ENCODE assay signal across 16 cellular contexts in the genomic region with DNA sequence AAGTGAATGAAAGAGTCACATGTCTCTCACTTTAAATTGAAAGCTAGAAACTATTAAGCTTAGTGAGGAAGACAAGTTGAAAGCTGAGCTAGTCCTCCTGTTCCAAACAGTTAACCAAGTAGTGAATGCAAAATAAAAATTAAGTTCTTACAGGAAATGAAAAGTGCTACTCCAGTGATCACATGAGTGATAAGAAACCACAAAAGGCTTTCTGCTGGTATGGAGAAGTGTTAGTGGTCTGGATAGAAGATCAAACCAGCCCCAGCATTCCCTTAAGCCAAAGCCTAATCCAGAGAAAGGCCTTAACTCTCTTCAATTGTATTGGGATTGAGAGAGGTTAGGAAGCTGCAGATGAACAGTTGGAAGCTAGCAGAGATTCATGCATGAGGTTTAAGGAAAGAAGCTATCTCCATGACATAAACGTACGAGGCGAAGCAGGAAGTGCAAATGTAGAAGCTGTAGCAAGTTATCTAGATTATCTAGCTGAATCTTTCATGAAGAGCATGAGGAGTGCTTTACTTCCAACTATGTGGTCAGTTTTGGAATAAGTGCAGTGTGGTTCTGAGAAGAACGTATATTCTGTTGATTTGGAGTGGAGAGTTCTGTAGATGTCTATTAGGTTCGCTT.
A peak's percentile ranks its signal among the peaks of the same experiment; 100 is the strongest.
DNase-seq lines count a peak whose midpoint lies in the region; ATAC-seq and TF ChIP-seq lines count a peak whose summit lies in the region.
"Had no signal": no experiment of that assay in that cellular context is flagged by ENCODE, and none has a peak within 500 bp of the region (broad histone marks: within the 10 kb centered on the region; RNA-seq: fewer than 3 reads in every experiment).

No MANE protein-coding gene starts in this region.

- TF ChIP-seq CTCF in parathyroid adenoma (IDR thresholded peaks at IDR 0.05): no peak

- no peaks in the 10 kb centered on the region for H3K79me2 ChIP-seq in parathyroid adenoma

- DNase-seq in NCI-H82 (lab: John Stamatoyannopoulos, UW) (peak; percentile 10), NCI-H82 treated with DMSO at 0.1 percent for 48 hours (lab: John Stamatoyannopoulos, UW; ENCODE audit: unreplicated experiment) (no peak), NCI-H226 (peak; percentile 5), COR-L47 (lab: John Stamatoyannopoulos, UW) (no peak)
- DNase-seq in effector memory CD4-positive, alpha-beta T cell: no peak
- no peak for DNase-seq in activated CD8-positive, alpha-beta T cell treated with anti-CD3 and anti-CD28 coated beads, Interleukin-2, amount 10 ng/mL, durations not matched to agents 7 days and 5 days
- DNase-seq: 8988T; activated effector memory CD4-positive, alpha-beta T cell treated with Interleukin-2 at 50 U/mL for 16 hours; caudate nucleus; NCI-H1092 treated with DMSO at 0.1 percent for 48 hours; NCI-H446; pancreas had no signal

- ATAC-seq in HG02678 (IDR thresholded peaks at IDR 0.05; ENCODE audit: unreplicated experiment): no peak
- ATAC-seq in activated CD8-positive, alpha-beta T cell treated with anti-CD3 and anti-CD28 coated beads, Interleukin-2, amount 10 ng/mL, durations not matched to agents 7 days and 5 days: no peak
- ATAC-seq: pancreas had no signal

- no peaks in the 10 kb centered on the region for H3K9me3 ChIP-seq in effector memory CD4-positive, alpha-beta T cell (ENCODE audit: control insufficient read depth, low read length)
- no peaks in the 10 kb centered on the region for H3K9me3 ChIP-seq in parathyroid adenoma (ENCODE audit: control insufficient read depth, low read length)
- H3K9me3 ChIP-seq: pancreas, thoracic aorta had no signal

- CTCF ChIA-PET in activated CD8-positive, alpha-beta T cell treated with anti-CD3 and anti-CD28 coated beads, Interleukin-2, amount 10 ng/mL, durations not matched to agents 7 days and 5 days (lab: Charles Lee): interaction anchor here (0.9 kb wide), 1 partner anchor 33 kb away, joined by 4 read pairs; no protein-coding TSS in a partner anchor

- H3K36me3 Mint-ChIP-seq in activated CD8-positive, alpha-beta T cell treated with anti-CD3 and anti-CD28 coated beads, Interleukin-2, amount 10 ng/mL, durations not matched to agents 7 days and 5 days (ENCODE audit: low read depth): no peaks in the 10 kb centered on the region

- H3K27me3 Mint-ChIP-seq in activated CD8-positive, alpha-beta T cell treated with anti-CD3 and anti-CD28 coated beads, Interleukin-2, amount 10 ng/mL, durations not matched to agents 7 days and 5 days (ENCODE audit: low read depth): no peaks in the 10 kb centered on the region

- H3K4me2 ChIP-seq in parathyroid adenoma (ENCODE audit: low read length): peak overlapping the region; percentile 5

- peaks cover 5% of the 10 kb centered on the region for H3K9me3 Mint-ChIP-seq in activated CD8-positive, alpha-beta T cell treated with anti-CD3 and anti-CD28 coated beads, Interleukin-2, amount 10 ng/mL, durations not matched to agents 7 days and 5 days (ENCODE audit: insufficient read depth)
- H3K9me3 Mint-ChIP-seq: T-helper 1 cell treated with Interleukin-12 subunit alpha and Interleukin-12 subunit beta and Interleukin-4 antibody, amounts not matched to agents 30 μg/mL and 1 μg/mL, for 36 hours had no signal

- peaks cover 5% of the 10 kb centered on the region for H3K4me1 ChIP-seq in effector memory CD4-positive, alpha-beta T cell (ENCODE audit: control insufficient read depth, insufficient read depth, low read length, poor library complexity, severe bottlenecking)
- H3K4me1 ChIP-seq in parathyroid adenoma: no peaks in the 10 kb centered on the region
- H3K4me1 ChIP-seq: pancreas had no signal

- H3K4me3 ChIP-seq in effector memory CD4-positive, alpha-beta T cell (ENCODE audit: insufficient read depth, low read depth, low read length, poor library complexity, severe bottlenecking): peak overlapping the region; percentile 18
- no peak overlapping the region for H3K4me3 ChIP-seq in parathyroid adenoma (ENCODE audit: low read depth, low read length)
- H3K4me3 ChIP-seq: pancreas, thoracic aorta had no signal

- H3K27me3 ChIP-seq in effector memory CD4-positive, alpha-beta T cell (replicated peaks; ENCODE audit: control insufficient read depth, insufficient read depth, low read length, poor library complexity, severe bottlenecking): no peaks in the 10 kb centered on the region
- H3K27me3 ChIP-seq in parathyroid adenoma (ENCODE audit: control insufficient read depth, insufficient read depth, low read length): no peaks in the 10 kb centered on the region
- H3K27me3 ChIP-seq: pancreas had no signal

- H3K9ac ChIP-seq in parathyroid adenoma: no peak overlapping the region

- peaks cover 12% of the 10 kb centered on the region for H3K4me1 Mint-ChIP-seq in activated CD8-positive, alpha-beta T cell treated with anti-CD3 and anti-CD28 coated beads, Interleukin-2, amount 10 ng/mL, durations not matched to agents 7 days and 5 days (ENCODE audit: low read depth)

- no peak overlapping the region for H3K27ac ChIP-seq in effector memory CD4-positive, alpha-beta T cell (ENCODE audit: insufficient read depth, low read length, poor library complexity, severe bottlenecking)
- no peak overlapping the region for H3K27ac ChIP-seq in parathyroid adenoma
- H3K27ac ChIP-seq: pancreas, thoracic aorta had no signal

- no peaks in the 10 kb centered on the region for H3K36me3 ChIP-seq in effector memory CD4-positive, alpha-beta T cell (ENCODE audit: control insufficient read depth, insufficient read depth, low read length)
- no peaks in the 10 kb centered on the region for H3K36me3 ChIP-seq in parathyroid adenoma (ENCODE audit: control insufficient read depth, insufficient read depth, low read length)
- H3K36me3 ChIP-seq: pancreas, thoracic aorta had no signal

- POLR2A ChIA-PET in activated CD8-positive, alpha-beta T cell treated with anti-CD3 and anti-CD28 coated beads, Interleukin-2, amount 10 ng/mL, durations not matched to agents 7 days and 5 days (lab: Charles Lee): no interaction called here

- H3K27ac Mint-ChIP-seq in activated CD8-positive, alpha-beta T cell treated with anti-CD3 and anti-CD28 coated beads, Interleukin-2, amount 10 ng/mL, durations not matched to agents 7 days and 5 days: no peak overlapping the region
- H3K27ac Mint-ChIP-seq: T-helper 1 cell treated with Interleukin-12 subunit alpha and Interleukin-12 subunit beta and Interleukin-4 antibody, amounts not matched to agents 30 μg/mL and 1 μg/mL, for 36 hours had no signal

- H3K4me3 Mint-ChIP-seq in activated CD8-positive, alpha-beta T cell treated with anti-CD3 and anti-CD28 coated beads, Interleukin-2, amount 10 ng/mL, durations not matched to agents 7 days and 5 days: no peak overlapping the region
- H3K4me3 Mint-ChIP-seq: T-helper 1 cell treated with Interleukin-12 subunit alpha and Interleukin-12 subunit beta and Interleukin-4 antibody, amounts not matched to agents 30 μg/mL and 1 μg/mL, for 36 hours had no signal

- H2AFZ ChIP-seq in parathyroid adenoma: no peak overlapping the region

Comparison
In these comparisons a context has a peak if more than half of its experiments do, and no peak if none do; other contexts are left out.
1. DNase-seq: peak in NCI-H82 (single experiment) and NCI-H226 (single experiment); none in NCI-H82 treated with DMSO at 0.1 percent for 48 hours (single experiment), effector memory CD4-positive, alpha-beta T cell (0 of 3), COR-L47 (single experiment) and activated CD8-positive, alpha-beta T cell treated with anti-CD3 and anti-CD28 coated beads, Interleukin-2, amount 10 ng/mL, durations not matched to agents 7 days and 5 days (single experiment).